In the genomic region with DNA sequence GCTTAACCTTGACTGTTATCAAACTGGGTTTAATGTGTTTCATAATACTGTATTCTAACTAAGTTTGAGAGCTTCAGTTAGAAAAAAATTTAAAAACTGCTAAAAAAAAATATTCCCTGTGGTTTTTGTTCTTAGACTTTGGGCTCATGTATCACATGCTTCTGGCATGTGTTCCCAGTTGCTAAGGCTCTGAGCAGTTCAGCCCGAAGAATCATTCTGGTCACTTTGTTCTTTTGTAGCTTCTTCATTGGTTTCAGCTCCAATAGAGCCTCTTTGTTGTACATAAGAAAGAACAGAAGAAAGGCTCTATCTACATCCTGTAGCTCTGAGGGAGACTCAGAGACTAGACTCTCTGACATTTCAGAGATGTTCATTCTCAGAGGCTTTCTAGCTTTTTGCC, we compare ENCODE assay signal across 23 cellular contexts. TPM values are rescaled to one million over a fixed set of nuclear protein-coding genes. Genes with fewer than 3 reads are reported as not detected.
DNase-seq lines count a peak whose midpoint lies in the region; ATAC-seq and TF ChIP-seq lines count a peak whose summit lies in the region.
"Had no signal": no experiment of that assay in that cellular context is flagged by ENCODE, and none has a peak within 500 bp of the region (broad histone marks: within the 10 kb centered on the region; RNA-seq: fewer than 3 reads in every experiment).

No MANE protein-coding gene starts in this region.

- H3K9me3 ChIP-seq in left lung: no peaks in the 10 kb centered on the region

- H3K27me3 ChIP-seq in left lung: no peaks in the 10 kb centered on the region
- H3K27me3 ChIP-seq: foreskin keratinocyte had no signal

- no peak for ATAC-seq in left lung
- ATAC-seq: foreskin keratinocyte; naive thymus-derived CD4-positive, alpha-beta T cell had no signal

- no peak for TF ChIP-seq CTCF in left lung (IDR thresholded peaks at IDR 0.05)

- no peak overlapping the region for H3K4me3 ChIP-seq in Jurkat, Clone E6-1 (ENCODE audit: low read length)
- no peak overlapping the region for H3K4me3 ChIP-seq in left lung
- H3K4me3 ChIP-seq: GM23248 had no signal

- peak; percentile 41 for DNase-seq in Jurkat, Clone E6-1 (ENCODE audit: low read depth, low spot score)
- peak; percentile 58 for DNase-seq in dedifferentiated amniotic fluid mesenchymal stem cell (ENCODE audit: extremely low spot score)
- DNase-seq in iris pigment epithelial cell (ENCODE audit: low read depth): peak; percentile 22
- DNase-seq in stromal cell of bone marrow (ENCODE audit: low read depth): peak; percentile 25
- DNase-seq in 8988T: no peak
- DNase-seq in CD1c-positive myeloid dendritic cell (ENCODE audit: extremely low spot score): no peak
- no peak for DNase-seq in left lung
- DNase-seq: activated CD4-positive, alpha-beta T cell treated with anti-CD3 and anti-CD28 coated beads, Interleukin-2, amount 10 ng/mL, durations not matched to agents 24 days and 14 days; activated gamma-delta T cell; activated naive CD8-positive, alpha-beta T cell treated with anti-CD3 and anti-CD28 coated beads, Interleukin-2, amount 10 ng/mL, durations not matched to agents 7 days and 5 days; activated T-cell treated with anti-CD3 and anti-CD28 coated beads, Interleukin-2, amount 50 U/mL, for 1 hour; CD4-positive, alpha-beta T cell; effector CD4-positive, alpha-beta T cell; EL; erythroblast; foreskin keratinocyte; GM23248; naive thymus-derived CD4-positive, alpha-beta T cell; NCI-H510A; small intestine had no signal

- H3K4me1 ChIP-seq in left lung: no peaks in the 10 kb centered on the region
- H3K4me1 ChIP-seq: foreskin keratinocyte had no signal

- intact Hi-C loops in left lung (cut with DNase I): no loop called here

- no peaks in the 10 kb centered on the region for H3K36me3 ChIP-seq in left lung

- no peak overlapping the region for H3K27ac ChIP-seq in left lung
- H3K27ac ChIP-seq: foreskin keratinocyte, GM23248 had no signal

RNA-seq across cellular contexts. Expression of a gene that starts 25.6 kb away (rescaled TPM):
- 2.3 TPM for polyA plus RNA-seq in Jurkat, Clone E6-1 (2012; ENCODE audit: insufficient read depth, insufficient read length)
- total RNA-seq in left lung: 1 to 10 TPM; 2.3 to 3.2 TPM
- total RNA-seq: activated CD4-positive, alpha-beta T cell treated with anti-CD3 and anti-CD28 coated beads, Interleukin-2, amount 10 ng/mL, durations not matched to agents 24 days and 14 days; activated CD8-positive, alpha-beta memory T cell treated with anti-CD3 and anti-CD28 coated beads for 36 hours; activated naive CD8-positive, alpha-beta T cell treated with anti-CD3 and anti-CD28 coated beads, Interleukin-2, amount 10 ng/mL, durations not matched to agents 7 days and 5 days; CD4-positive, alpha-beta T cell; GM23248; naive thymus-derived CD4-positive, alpha-beta T cell; OCI-LY7; T-helper 2 cell treated with Interferon-gamma antibody and Interleukin-4, amounts not matched to agents 100 ng/mL and 5 ng/mL, for 36 hours had no signal
- polyA plus RNA-seq: GM23248; naive thymus-derived CD4-positive, alpha-beta T cell had no signal

Comparison
In these comparisons a context has a peak if more than half of its experiments do, and no peak if none do; other contexts are left out.
1. DNase-seq: peak in Jurkat, Clone E6-1 (single experiment), dedifferentiated amniotic fluid mesenchymal stem cell (single experiment), iris pigment epithelial cell (single experiment) and stromal cell of bone marrow (single experiment); none in 8988T (single experiment), CD1c-positive myeloid dendritic cell (single experiment) and left lung (0 of 2).